In the genomic region with DNA sequence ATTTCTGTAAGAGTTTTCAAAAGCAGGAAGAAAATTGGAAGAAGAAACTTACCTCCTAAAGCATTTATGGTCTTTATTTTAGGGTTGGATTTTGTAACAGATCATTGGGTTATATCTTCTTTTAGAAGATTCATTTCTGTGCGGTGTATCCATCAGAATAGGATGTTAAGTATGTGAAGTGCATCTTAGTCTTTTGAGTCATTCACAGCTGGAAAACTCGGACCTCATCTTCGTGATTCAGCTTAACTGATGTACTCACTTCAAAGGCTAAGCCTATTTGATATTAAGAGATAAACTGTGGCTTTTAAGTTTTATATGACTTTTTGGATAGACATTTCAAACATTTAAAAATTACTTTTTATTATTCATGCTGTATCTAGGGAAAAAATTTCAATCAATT, we compare ENCODE assay signal across 17 cellular contexts. TPM values are rescaled to one million over a fixed set of nuclear protein-coding genes. Genes with fewer than 3 reads are reported as not detected.
A peak's percentile ranks its signal among the peaks of the same experiment; 100 is the strongest.
DNase-seq lines count a peak whose midpoint lies in the region; ATAC-seq and TF ChIP-seq lines count a peak whose summit lies in the region.
"Had no signal": no experiment of that assay in that cellular context is flagged by ENCODE, and none has a peak within 500 bp of the region (broad histone marks: within the 10 kb centered on the region; RNA-seq: fewer than 3 reads in every experiment).

No MANE protein-coding gene starts in this region.

- H3K27ac ChIP-seq in brain microvascular endothelial cell, result peak overlapping the region; percentile 95
- peak overlapping the region; percentile 28 to 58 for H3K27ac ChIP-seq in left lung
- H3K27ac ChIP-seq in colonic mucosa, result no peak overlapping the region
- no peak overlapping the region for H3K27ac ChIP-seq in ovary
- H3K27ac ChIP-seq: C4-2B had no signal

- H3K4me3 ChIP-seq in brain microvascular endothelial cell (ENCODE audit: low read depth, low read length) (no peak overlapping the region), left lung (no peak overlapping the region), colonic mucosa (no peak overlapping the region), ovary (no peak overlapping the region)

- H3K9ac ChIP-seq in colonic mucosa (ENCODE audit: low read depth in 2 of 2, low read length in 2 of 2), result no peak overlapping the region

- ATAC-seq in left lung (no peak), GM18870 (IDR thresholded peaks at IDR 0.05; ENCODE audit: unreplicated experiment) (no peak)

- TF ChIP-seq EP300 in ovary (IDR thresholded peaks at IDR 0.05), result no peak

- WGBS in ovary, 3 donors, result 73 to 87% (median 78%) methylated on average over 3 of the region's 3 CpGs

- DNase-seq in ACHN (peak; percentile 82), HT1080 (ENCODE audit: low read depth) (peak; percentile 62), brain microvascular endothelial cell (peak; percentile 91), left lung (no peak), mesenteric fat pad (ENCODE audit: low spot score) (no peak), colonic mucosa (no peak), ovary (no peak)
- DNase-seq: activated CD4-positive, alpha-beta memory T cell treated with anti-CD3 and anti-CD28 coated beads, Interleukin-2, amount 10 ng/mL, durations not matched to agents 7 days and 5 days; activated naive CD4-positive, alpha-beta T cell treated with anti-CD3 and anti-CD28 coated beads, Interleukin-2, amount 10 ng/mL, durations not matched to agents 7 days and 5 days; effector CD8-positive, alpha-beta T cell; naive B cell; NCI-H1417 treated with DMSO at 0.1 percent for 48 hours; stimulated activated CD4-positive, alpha-beta T cell treated with anti-CD3 and anti-CD28 coated beads, Interleukin-15, amount 100 ng/mL, for 24 hours; stimulated activated CD8-positive, alpha-beta memory T cell treated with anti-CD3 and anti-CD28 coated beads, Interleukin-4, amount 100 ng/mL, for 48 hours; T-helper 2 cell had no signal

- H3K9me3 ChIP-seq in left lung, result no peaks in the 10 kb centered on the region
- no peaks in the 10 kb centered on the region for H3K9me3 ChIP-seq in colonic mucosa
- H3K9me3 ChIP-seq in ovary, result no peaks in the 10 kb centered on the region

- H3K36me3 ChIP-seq in brain microvascular endothelial cell (replicated peaks) (no peaks in the 10 kb centered on the region), left lung (no peaks in the 10 kb centered on the region), colonic mucosa (no peaks in the 10 kb centered on the region), ovary (no peaks in the 10 kb centered on the region)

- TF ChIP-seq POLR2A in ovary (IDR thresholded peaks at IDR 0.05), result no peak

- in situ Hi-C loops in ACHN (cut with HindIII; ENCODE audit: low pct_ligation_motif_present, low pct_unique_long_range_greater_than_20kb, low sequenced_read_pairs) (no loop called here), brain microvascular endothelial cell (cut with HindIII; ENCODE audit: low pct_ligation_motif_present, low sequenced_read_pairs) (loop anchor here (25.0 kb wide), 1 partner anchor 140 kb away; no protein-coding TSS in a partner anchor)

- no peaks in the 10 kb centered on the region for H3K27me3 ChIP-seq in brain microvascular endothelial cell (replicated peaks)
- H3K27me3 ChIP-seq in left lung, result no peaks in the 10 kb centered on the region
- no peaks in the 10 kb centered on the region for H3K27me3 ChIP-seq in colonic mucosa
- H3K27me3 ChIP-seq in ovary, result no peaks in the 10 kb centered on the region

- H3K4me1 ChIP-seq in left lung (peaks cover 0 to 4% of the 10 kb centered on the region in 2 donors), colonic mucosa (no peaks in the 10 kb centered on the region), ovary (ENCODE audit: insufficient read depth) (peaks cover 1% of the 10 kb centered on the region)

- intact Hi-C loops in left lung (cut with DNase I), result no loop called here
- intact Hi-C loops in colonic mucosa (cut with DNase I), result no loop called here
- intact Hi-C loops in ovary (cut with DNase I), result no loop called here

- TF ChIP-seq CTCF in brain microvascular endothelial cell (IDR thresholded peaks at IDR 0.05; ENCODE audit: low read depth, low read length, missing control alignments), result no peak
- no peak for TF ChIP-seq CTCF in left lung (IDR thresholded peaks at IDR 0.05)
- no peak for TF ChIP-seq CTCF in colonic mucosa (IDR thresholded peaks at IDR 0.05)
- TF ChIP-seq CTCF in ovary (IDR thresholded peaks at IDR 0.05), result no peak

RNA-seq across cellular contexts. Expression of gene GIPC2, which starts 56.3 kb away (rescaled TPM):
- total RNA-seq in HT1080 (2014; rRNA removed; shearing (Covaris generic)), result not detected in 2 replicates
- 0.03 and 0.07 TPM in 2 replicates for polyA plus RNA-seq in HT1080 (2015; cell fraction: cytosol; rRNA removed)
- polyA plus RNA-seq in HT1080 (2015; cell fraction: nucleus; rRNA removed), result not detected in 2 replicates
- 1 to 10 TPM; 1.2 to 2.2 TPM for total RNA-seq in left lung
- 2.7 TPM for total RNA-seq in mesenteric fat pad
- 10 to 100 TPM; 26.7 to 35.4 TPM for total RNA-seq in colonic mucosa
- total RNA-seq in ovary, result 1 to 10 TPM; 1.8 to 5.7 (median 3.3) TPM
- polyA plus RNA-seq in ovary, result 1 to 10 TPM; 2.1 to 2.7 TPM

Comparison
In these comparisons a context has a peak if more than half of its experiments do, and no peak if none do; other contexts are left out.
1. DNase-seq: peak in ACHN (single experiment), HT1080 (single experiment) and brain microvascular endothelial cell (single experiment); none in left lung (0 of 2), mesenteric fat pad (single experiment), colonic mucosa (single experiment) and ovary (0 of 5).
2. H3K27ac ChIP-seq: peak in brain microvascular endothelial cell (single experiment) and left lung (2 of 2); none in colonic mucosa (single experiment) and ovary (0 of 2).